ENCODE assay signal across 8 cellular contexts in the genomic region with DNA sequence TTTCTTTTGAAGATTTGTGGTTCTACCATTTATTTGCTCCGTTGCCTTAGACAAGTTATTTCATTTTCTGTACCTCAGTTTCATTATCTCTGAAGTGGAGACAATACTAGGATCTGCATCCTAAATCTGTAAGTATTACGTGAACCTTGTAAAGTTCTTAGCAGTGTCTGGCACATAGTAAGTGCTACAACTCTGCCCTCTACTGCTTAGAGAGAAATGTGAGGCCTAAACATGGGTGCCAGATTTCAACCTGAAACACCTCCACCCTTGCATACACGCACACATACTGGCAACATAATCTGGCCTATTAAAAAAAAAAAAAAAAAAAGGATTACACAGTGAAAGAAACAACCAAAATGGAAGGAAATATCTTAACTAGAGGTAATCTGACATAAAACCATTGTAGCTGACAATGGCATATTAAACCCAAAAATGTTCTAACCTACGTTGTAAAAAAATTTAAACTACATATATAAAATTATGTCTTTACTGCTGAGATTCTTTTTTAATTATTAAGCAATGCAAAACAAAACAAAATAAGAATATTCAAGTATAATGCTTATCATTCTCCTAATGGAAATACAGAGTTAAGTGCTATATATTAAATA.
A peak's percentile ranks its signal among the peaks of the same experiment; 100 is the strongest.
DNase-seq lines count a peak whose midpoint lies in the region; ATAC-seq, FAIRE-seq and TF ChIP-seq lines count a peak whose summit lies in the region.

No MANE protein-coding gene starts in this region.

- TF ChIP-seq CTCF in heart right ventricle (IDR thresholded peaks at IDR 0.05) (peak; percentile 23 to 74 (median 56)), uterus (IDR thresholded peaks at IDR 0.05) (peak in 2 of 4 experiments; percentile 16 to 28)

- intact Hi-C loops in heart right ventricle (cut with DNase I) = loop anchor here (2.0 to 10.0 kb wide), 9 partner anchors 129 to 224 kb away; partner anchors contain the start of gene MAP2 (in 6 of the 10)
- intact Hi-C loops in uterus (cut with DNase I; ENCODE audit: low total_unique reads) = no loop called here

- no peaks in the 10 kb centered on the region for H3K36me3 Mint-ChIP-seq in immature natural killer cell

- no peak overlapping the region for H3K27ac Mint-ChIP-seq in immature natural killer cell

- H3K4me3 ChIP-seq in heart right ventricle = no peak overlapping the region
- H3K4me3 ChIP-seq in uterus = no peak overlapping the region

- H3K4me3 Mint-ChIP-seq in immature natural killer cell = no peak overlapping the region

- peaks cover 0 to 3% (median 0%) of the 10 kb centered on the region in 6 donors for H3K9me3 Mint-ChIP-seq in immature natural killer cell

- no peaks in the 10 kb centered on the region for H3K4me1 Mint-ChIP-seq in immature natural killer cell

- H3K9me3 ChIP-seq in heart right ventricle (no peaks in the 10 kb centered on the region), uterus (no peaks in the 10 kb centered on the region)

- no peak overlapping the region for H3K27ac ChIP-seq in heart right ventricle
- H3K27ac ChIP-seq in uterus = no peak overlapping the region

- peak; percentile 77 for ATAC-seq in GM18519 (IDR thresholded peaks at IDR 0.05; ENCODE audit: low FRiP score, unreplicated experiment)
- ATAC-seq in HG03354 (IDR thresholded peaks at IDR 0.05; ENCODE audit: poor library complexity, severe bottlenecking, unreplicated experiment) = peak; percentile 73
- ATAC-seq in heart right ventricle = peak in 7 of 8 donors; percentile 47 to 84 (median 76)
- ATAC-seq in GM18520 (IDR thresholded peaks at IDR 0.05; ENCODE audit: unreplicated experiment) = no peak

- FAIRE-seq in RCC 7860 (lab: Jason Lieb, UNC) = peak; percentile 45

- H3K27me3 Mint-ChIP-seq in immature natural killer cell (ENCODE audit: low read depth in 3 of 3) = no peaks in the 10 kb centered on the region

- H3K4me1 ChIP-seq in heart right ventricle (no peaks in the 10 kb centered on the region), uterus (no peaks in the 10 kb centered on the region)

- TF ChIP-seq POLR2A in uterus (IDR thresholded peaks at IDR 0.05) = no peak

- no peaks in the 10 kb centered on the region for H3K27me3 ChIP-seq in heart right ventricle
- H3K27me3 ChIP-seq in uterus = no peaks in the 10 kb centered on the region

- DNase-seq in AG08396 (ENCODE audit: low spot score) (peak; percentile 42), RCC 7860 (ENCODE audit: low spot score) (no peak), heart right ventricle (peak in 1 of 2 donors; percentile 17), immature natural killer cell (no peak), uterus (no peak)

- H3K36me3 ChIP-seq in heart right ventricle (no peaks in the 10 kb centered on the region), uterus (no peaks in the 10 kb centered on the region)

- WGBS in heart right ventricle, 2 donors = 59 to 60% methylated on average over 4 of the region's 4 CpGs
